9 cellular contexts compared by ENCODE assay signal in the genomic region with DNA sequence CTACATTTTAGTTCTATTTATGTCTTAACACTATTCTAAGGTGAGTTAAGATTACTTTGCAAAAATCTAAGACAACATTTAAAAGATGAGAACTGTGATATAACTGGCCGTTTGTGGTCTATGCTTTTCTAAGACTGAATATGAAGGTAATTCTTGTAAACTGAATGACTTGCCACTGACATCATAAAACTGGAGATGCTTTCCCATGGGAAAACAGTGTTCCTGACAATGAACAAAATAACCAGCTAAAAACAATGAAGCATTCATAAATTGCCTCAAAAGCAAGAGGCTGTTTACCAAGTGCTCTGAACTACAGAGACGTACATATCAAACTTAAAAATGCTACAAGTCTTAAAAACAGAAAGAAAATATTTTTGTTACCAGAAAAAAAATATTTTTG. TPM values are rescaled to one million over a fixed set of nuclear protein-coding genes. Genes with fewer than 3 reads are reported as not detected.
A peak's percentile ranks its signal among the peaks of the same experiment; 100 is the strongest.
DNase-seq lines count a peak whose midpoint lies in the region; ATAC-seq lines count a peak whose summit lies in the region.
"Had no signal": no experiment of that assay in that cellular context is flagged by ENCODE, and none has a peak within 500 bp of the region (broad histone marks: within the 10 kb centered on the region; RNA-seq: fewer than 3 reads in every experiment).

No MANE protein-coding gene starts in this region.

- H3K27ac ChIP-seq in cingulate gyrus (ENCODE audit: low read depth, low read length) = peak overlapping the region; percentile 97

- peaks cover 13% of the 10 kb centered on the region for H3K36me3 Mint-ChIP-seq in activated T-cell treated with anti-CD3 and anti-CD28 coated beads, Interleukin-2, amount 50 U/mL, for 24 hours (ENCODE audit: low read depth)

- ATAC-seq in Right ventricle myocardium inferior = peak; percentile 78
- no peak for ATAC-seq in GM18873 (IDR thresholded peaks at IDR 0.05; ENCODE audit: low FRiP score, unreplicated experiment)

- intact Hi-C loops in Right ventricle myocardium inferior (cut with DNase I) = no loop called here
- intact Hi-C loops in cardiac septum (cut with DNase I) = loop anchor here (5.0 kb wide), 1 partner anchor 51 kb away; no protein-coding TSS in a partner anchor

- DNase-seq in Right ventricle myocardium inferior (ENCODE audit: missing footprints) = no peak
- no peak for DNase-seq in cardiac septum (ENCODE audit: low spot score)
- peak; percentile 18 to 80 for DNase-seq in lung microvascular endothelial cell (ENCODE audit: low read depth in 2 of 2)
- DNase-seq in SKM-1 treated with dmso at 0.1 percent for 144 hours (lab: John Stamatoyannopoulos, UW; ENCODE audit: unreplicated experiment) = no peak
- DNase-seq in activated T-cell treated with anti-CD3 and anti-CD28 coated beads, Interleukin-2, amount 50 U/mL, for 24 hours = no peak
- DNase-seq in NCI-H524 (lab: John Stamatoyannopoulos, UW) = no peak
- DNase-seq: stimulated activated CD4-positive, alpha-beta T cell treated with anti-CD3 and anti-CD28 coated beads, Interleukin-12 subunit alpha, Interleukin-12 subunit beta, amount 100 ng/mL, for 4 hours had no signal

- no peak overlapping the region for H3K27ac Mint-ChIP-seq in activated T-cell treated with anti-CD3 and anti-CD28 coated beads, Interleukin-2, amount 50 U/mL, for 24 hours

- H3K9me3 Mint-ChIP-seq in activated T-cell treated with anti-CD3 and anti-CD28 coated beads, Interleukin-2, amount 50 U/mL, for 24 hours = no peaks in the 10 kb centered on the region

- no peaks in the 10 kb centered on the region for H3K27me3 Mint-ChIP-seq in activated T-cell treated with anti-CD3 and anti-CD28 coated beads, Interleukin-2, amount 50 U/mL, for 24 hours

- peaks cover 36% of the 10 kb centered on the region for H3K4me1 Mint-ChIP-seq in activated T-cell treated with anti-CD3 and anti-CD28 coated beads, Interleukin-2, amount 50 U/mL, for 24 hours (ENCODE audit: low read depth)

- H3K4me3 Mint-ChIP-seq in activated T-cell treated with anti-CD3 and anti-CD28 coated beads, Interleukin-2, amount 50 U/mL, for 24 hours = no peak overlapping the region

RNA-seq across cellular contexts. Expression of gene APP, which starts 54.7 kb away (rescaled TPM):
- 321 TPM for total RNA-seq in Right ventricle myocardium inferior
- total RNA-seq in cardiac septum = 334 TPM
- total RNA-seq in lung microvascular endothelial cell = 760 and 1,326 TPM in 2 replicates

Comparison
In these comparisons a context has a peak if more than half of its experiments do, and no peak if none do; other contexts are left out.
1. DNase-seq: peak in lung microvascular endothelial cell (2 of 2); none in Right ventricle myocardium inferior (single experiment), cardiac septum (single experiment), SKM-1 treated with dmso at 0.1 percent for 144 hours (single experiment), activated T-cell treated with anti-CD3 and anti-CD28 coated beads, Interleukin-2, amount 50 U/mL, for 24 hours (single experiment) and NCI-H524 (0 of 2).